Comparison of ENCODE assay signal across 17 cellular contexts in the genomic region with DNA sequence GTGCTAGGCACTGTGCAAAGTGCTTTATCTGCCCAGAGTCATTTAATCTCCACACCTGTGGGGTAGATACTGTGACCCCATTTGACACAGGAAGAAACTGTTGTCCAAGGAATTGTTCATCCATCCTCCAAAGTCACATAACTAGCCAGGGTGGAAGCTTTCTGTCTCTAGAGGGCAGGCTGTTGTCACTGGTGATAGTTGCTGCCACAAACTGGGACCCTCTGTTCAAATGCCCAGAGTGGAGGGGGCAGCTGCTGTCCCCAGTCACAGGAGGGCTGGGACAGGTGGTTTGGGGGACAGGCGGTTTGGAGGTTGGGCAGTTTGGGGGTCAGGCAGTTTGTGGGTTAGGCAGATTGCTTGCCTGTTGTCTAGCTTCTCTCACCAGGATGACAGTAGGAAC. TPM values are rescaled to one million over a fixed set of nuclear protein-coding genes. Genes with fewer than 3 reads are reported as not detected.
DNase-seq lines count a peak whose midpoint lies in the region; ATAC-seq, FAIRE-seq and TF ChIP-seq lines count a peak whose summit lies in the region.
"Had no signal": no experiment of that assay in that cellular context is flagged by ENCODE, and none has a peak within 500 bp of the region (broad histone marks: within the 10 kb centered on the region; RNA-seq: fewer than 3 reads in every experiment).

No MANE protein-coding gene starts in this region.

- H3K9me3 ChIP-seq in GM12878 (replicated peaks; ENCODE audit: control insufficient read depth, insufficient read depth, low read length) (no peaks in the 10 kb centered on the region; the same call in 2 of the 3 replicates), liver (ENCODE audit: control insufficient read depth in 4 of 4, low read length in 3 of 4) (no peaks in the 10 kb centered on the region)
- H3K9me3 ChIP-seq: psoas muscle, spleen had no signal

- DNase-seq in GM12865 (ENCODE audit: low read depth) (no peak), NB4 (ENCODE audit: low read depth) (no peak), GM12878 (ENCODE audit: low read depth, low spot score) (no peak), Ammon's horn (ENCODE audit: low spot score) (no peak)
- DNase-seq in activated effector memory CD4-positive, alpha-beta T cell treated with anti-CD3 and anti-CD28 coated beads, Interleukin-2, amount 50 U/mL, for 16 hours = no peak
- DNase-seq: activated CD4-positive, alpha-beta T cell treated with anti-CD3 and anti-CD28 coated beads for 48 hours; activated CD8-positive, alpha-beta memory T cell treated with anti-CD3 and anti-CD28 coated beads, Interleukin-2, amount 50 U/mL, for 4 hours; activated effector memory CD4-positive, alpha-beta T cell treated with Interleukin-2 at 50 U/mL for 16 hours; kidney; mesendoderm; NCI-H1930; psoas muscle; spleen; T-helper 9 cell had no signal

- BruUV-seq in GM12878 (replicated peaks; lab: Mats Ljungman, UMichigan) = no TSS peak

- no peaks in the 10 kb centered on the region for H3K36me3 ChIP-seq in GM12878 (ENCODE audit: control insufficient read depth in 2 of 2, insufficient read depth in 2 of 2, low read length in 1 of 2)
- no peaks in the 10 kb centered on the region for H3K36me3 ChIP-seq in liver (ENCODE audit: control insufficient read depth in 4 of 4, insufficient read depth in 3 of 4, low read depth in 1 of 4, low read length in 3 of 4)
- H3K36me3 ChIP-seq: spleen had no signal

- no peak overlapping the region for H2AFZ ChIP-seq in GM12878 (ENCODE audit: control insufficient read depth, low read depth, low read length)

- no peak for FAIRE-seq in GM12878 (lab: Jason Lieb, UNC)
- FAIRE-seq: kidney, urothelium cell line had no signal

- peak; percentile 64 for ATAC-seq in GM12878
- no peak for ATAC-seq in HG02588 (IDR thresholded peaks at IDR 0.05; ENCODE audit: unreplicated experiment)
- ATAC-seq: psoas muscle had no signal

- H3K4me3 ChIP-seq in GM12865 (ENCODE audit: low read depth, low read length) (no peak overlapping the region), NB4 (ENCODE audit: low read depth, low read length) (no peak overlapping the region), GM12878 (no peak overlapping the region), liver (ENCODE audit: low read depth in 1 of 3, low read length in 3 of 3) (no peak overlapping the region)
- H3K4me3 ChIP-seq: psoas muscle, spleen had no signal

- POLR2A ChIA-PET in GM12878 (lab: Charles Lee) = interaction anchor here (1.1 kb wide), 1 partner anchor 40 kb away, joined by 3 read pairs; no protein-coding TSS in a partner anchor

- RAD21 ChIA-PET in GM12878 (lab: Charles Lee; ENCODE audit: unreplicated experiment) = interaction anchor here (0.7 to 2.1 kb wide), 14 partner anchors 12 to 328 kb away, joined by 3 to 14 read pairs (median 4); no protein-coding TSS in a partner anchor

- no peaks in the 10 kb centered on the region for H4K20me1 ChIP-seq in GM12878 (ENCODE audit: control insufficient read depth, insufficient read depth)

- TF ChIP-seq POLR2A in NB4 (IDR thresholded peaks at IDR 0.05; ENCODE audit: extremely low read depth, insufficient read length) (no peak), GM12878 (IDR thresholded peaks at IDR 0.05; ENCODE audit: low read depth, low read length) (no peak)

- no peak overlapping the region for H3K4me2 ChIP-seq in GM12878 (ENCODE audit: control insufficient read depth, insufficient read depth)

- SMC1A ChIA-PET in GM12878 (lab: Charles Lee; ENCODE audit: uncharacterized antibody, unreplicated experiment) = interaction anchor here (0.9 to 9.3 kb wide), 11 partner anchors 15 to 414 kb away, joined by 3 to 60 read pairs (median 7); partner anchors contain the start of gene TMEM242

- intact Hi-C loops in GM12878 (cut with micrococcal nuclease; ENCODE audit: unreplicated experiment) = no loop called here

- peak; percentile 7 for TF ChIP-seq CTCF in GM12865 (IDR thresholded peaks at IDR 0.05; ENCODE audit: insufficient read depth, low read depth, low read length, missing control alignments)
- peak; percentile 26 for TF ChIP-seq CTCF in NB4 (IDR thresholded peaks at IDR 0.05; ENCODE audit: low read depth, low read length)
- peak; percentile 14 to 48 (median 20); a peak in 3 of 6 replicates for TF ChIP-seq CTCF in GM12878 (IDR thresholded peaks at IDR 0.05 in 2 of 3, conservative IDR thresholded peaks at IDR 0.05 in 1 of 3; ENCODE audit: control insufficient read depth in 2 of 3, extremely low read depth in 1 of 3, insufficient read depth in 1 of 3, low read depth in 3 of 3, low read length in 3 of 3)
- TF ChIP-seq CTCF in liver (IDR thresholded peaks at IDR 0.05; ENCODE audit: low read depth, low read length, missing input control) = no peak

- WGBS in GM12878 (ENCODE audit: insufficient coverage, insufficient replicate concordance, low lambda C conversion rate, missing lambda C conversion rate) = 21% methylated on average over 1 of the region's 1 CpG
- WGBS in liver = 93% methylated on average over 1 of the region's 1 CpG

- in situ Hi-C loops in GM12878 (cut with MboI) = no loop called here

- H3K27ac ChIP-seq in GM12878 (ENCODE audit: control insufficient read depth, insufficient read depth) = no peak overlapping the region
- H3K27ac ChIP-seq in liver (ENCODE audit: low read depth in 1 of 2, low read length in 2 of 2) = no peak overlapping the region
- H3K27ac ChIP-seq: psoas muscle, spleen had no signal

- no peaks in the 10 kb centered on the region for H3K79me2 ChIP-seq in GM12878 (ENCODE audit: control insufficient read depth, insufficient read depth, low read length)

- H3K9ac ChIP-seq in GM12878 (ENCODE audit: control insufficient read depth, insufficient read depth, low read length) (no peak overlapping the region), liver (ENCODE audit: low read depth in 1 of 2, low read length in 2 of 2) (no peak overlapping the region)

- TF ChIP-seq EP300 in GM12878 (IDR thresholded peaks at IDR 0.05; ENCODE audit: borderline replicate concordance in 1 of 2, control insufficient read depth in 1 of 2, low read depth in 2 of 2, low read length in 2 of 2) = no peak

- CTCF ChIA-PET in GM12878 (lab: Yijun Ruan, JAX) = interaction anchor here (0.6 to 11.2 kb wide), 15 partner anchors 14 to 534 kb away, joined by 3 to 104 read pairs (median 5); partner anchors contain the start of gene TMEM242

- H3K4me1 ChIP-seq in GM12878 (ENCODE audit: control insufficient read depth, insufficient read depth, low read length) = no peaks in the 10 kb centered on the region
- no peaks in the 10 kb centered on the region for H3K4me1 ChIP-seq in liver (ENCODE audit: control insufficient read depth in 4 of 4, insufficient read depth in 4 of 4, low read length in 3 of 4)
- H3K4me1 ChIP-seq: psoas muscle, spleen had no signal

- TF ChIP-seq RAD21 in GM12878 (IDR thresholded peaks at IDR 0.05; ENCODE audit: insufficient read depth, low read depth, low read length) (peak; percentile 20; the same call in 1 of the 2 replicates), liver (IDR thresholded peaks at IDR 0.05) (peak; percentile 64 to 68)

- H3K27me3 ChIP-seq in GM12878 (replicated peaks in 1 of 2; ENCODE audit: control insufficient read depth in 2 of 2, insufficient read depth in 2 of 2, low read length in 1 of 2) = peaks cover 0 to 2% of the 10 kb centered on the region in 2 experiments; a peak in 1 of 4 replicates
- H3K27me3 ChIP-seq in liver (ENCODE audit: control insufficient read depth in 4 of 4, insufficient read depth in 4 of 4, low read length in 3 of 4) = no peaks in the 10 kb centered on the region

TF ChIP-seq in GM12878, 131 proteins besides CTCF, POLR2A, EP300 and RAD21 (continues in another document):
- no peak for TF ChIP-seq SMAD1 (IDR thresholded peaks at IDR 0.05; ENCODE audit: low read depth, partially characterized antibody)

TF ChIP-seq in liver, 16 proteins besides CTCF, POLR2A, EP300 and RAD21 (continues in another document):
- TF ChIP-seq JUND (IDR thresholded peaks at IDR 0.05) = no peak
- no peak for TF ChIP-seq GABPA (IDR thresholded peaks at IDR 0.05 in 1 of 2, conservative IDR thresholded peaks at IDR 0.05 in 1 of 2)

RNA-seq across cellular contexts. Expression of gene TMEM242, which starts 16.1 kb away (rescaled TPM):
- 25.2 and 32.0 TPM in 2 replicates for total RNA-seq in GM12878 (2013; cell fraction: nucleolus; rRNA removed)
- total RNA-seq in GM12878 (2014; rRNA removed) (3.2 and 3.6 TPM in 2 replicates), GM12878 (2014; rRNA removed; fragmentation: Illumina TruSeq; extraction: Trizol) (2.8 and 3.7 TPM in 2 replicates), GM12878 (2021) (4.4 and 4.8 TPM in 2 replicates), liver (1 to 10 TPM; 6.0 to 6.2 TPM)
- polyA plus RNA-seq in GM12878 (2011; ENCODE audit: low read depth) = 2.6 TPM
- polyA plus RNA-seq in GM12878 (2011; rRNA removed) (9.8 and 11.6 TPM in 2 replicates), GM12878 (2014; fragmentation: Illumina TruSeq; extraction: Trizol) (2.4 and 3.4 TPM in 2 replicates), GM12878 (2014; fragmentation: Nextera tagmentation; extraction: Ambion mirVana) (1 to 10 TPM; 6.1 to 6.2 TPM), GM12878 (2014; rRNA removed) (4.0 and 4.9 TPM in 2 replicates), GM12878 (2016; fragmentation: Nextera tagmentation; extraction: Ambion mirVana) (1 to 10 TPM; 6.2 to 7.7 TPM), liver (10 to 100 TPM in 1 of 2 donors, 1 to 10 TPM in 1; 3.7 to 10.2 TPM)
- polyA plus RNA-seq in GM12878 (2011; cell fraction: cytosol; rRNA removed) = 4.4 and 5.1 TPM in 2 replicates
- polyA plus RNA-seq in GM12878 (2011; cell fraction: nucleus; rRNA removed) = 6.8 and 6.9 TPM in 2 replicates
- polyA plus RNA-seq in GM12878 (2012) = 2.7 and 3.3 TPM in 2 replicates
- 3.1 and 3.7 TPM in 2 replicates for polyA minus RNA-seq in GM12878 (2011; rRNA and poly(A)+ RNA removed)
- 0.62 and 1.6 TPM in 2 replicates for polyA minus RNA-seq in GM12878 (2011; cell fraction: cytosol; rRNA and poly(A)+ RNA removed)
- 5.4 and 9.2 TPM in 2 replicates for polyA minus RNA-seq in GM12878 (2011; cell fraction: nucleus; rRNA and poly(A)+ RNA removed)

RNA-seq across cellular contexts. Expression of gene ZDHHC14, which starts 41.6 kb away (rescaled TPM):
- 20.2 and 22.9 TPM in 2 replicates for total RNA-seq in GM12878 (2013; cell fraction: nucleolus; rRNA removed)
- total RNA-seq in GM12878 (2014; rRNA removed) (0.44 and 0.96 TPM in 2 replicates), GM12878 (2014; rRNA removed; fragmentation: Illumina TruSeq; extraction: Trizol) (0.64 and 0.76 TPM in 2 replicates), GM12878 (2021) (1.2 and 1.6 TPM in 2 replicates), liver (10 to 100 TPM; 11.0 to 11.7 TPM)
- polyA plus RNA-seq in GM12878 (2011; ENCODE audit: low read depth) = 0.31 TPM
- polyA plus RNA-seq in GM12878 (2011; rRNA removed) (13.2 and 16.0 TPM in 2 replicates), GM12878 (2014; fragmentation: Illumina TruSeq; extraction: Trizol) (0.57 and 1.0 TPM in 2 replicates), GM12878 (2014; fragmentation: Nextera tagmentation; extraction: Ambion mirVana) (under 1 TPM in 1 of 2 experiments, not detected in 1; 0.15 TPM), GM12878 (2014; rRNA removed) (0.54 and 1.2 TPM in 2 replicates), GM12878 (2016; fragmentation: Nextera tagmentation; extraction: Ambion mirVana) (under 1 TPM; 0.51 to 0.67 TPM), liver (1 to 10 TPM; 4.4 to 5.7 TPM)
- polyA plus RNA-seq in GM12878 (2011; cell fraction: cytosol; rRNA removed) = 16.3 and 20.6 TPM in 2 replicates
- polyA plus RNA-seq in GM12878 (2011; cell fraction: nucleus; rRNA removed) = 28.2 and 44.3 TPM in 2 replicates
- polyA plus RNA-seq in GM12878 (2012) = 1.1 and 1.2 TPM in 2 replicates
- polyA minus RNA-seq in GM12878 (2011; rRNA and poly(A)+ RNA removed) = 18.6 and 19.9 TPM in 2 replicates
- 6.9 and 7.4 TPM in 2 replicates for polyA minus RNA-seq in GM12878 (2011; cell fraction: cytosol; rRNA and poly(A)+ RNA removed)
- 19.2 and 31.7 TPM in 2 replicates for polyA minus RNA-seq in GM12878 (2011; cell fraction: nucleus; rRNA and poly(A)+ RNA removed)
